27 cellular contexts compared by ENCODE assay signal in genomic region chrX:81857192-81857591, GRCh38.
"Had no signal": no experiment of that assay in that cellular context is flagged by ENCODE, and none has a peak within 500 bp of the region (broad histone marks: within the 10 kb centered on the region; RNA-seq: fewer than 3 reads in every experiment).

No MANE protein-coding gene starts in this region.

- DNase-seq: activated CD4-positive, alpha-beta memory T cell treated with anti-CD3 and anti-CD28 coated beads for 36 hours; activated CD4-positive, alpha-beta T cell treated with anti-CD3 and anti-CD28 coated beads for 36 hours; activated CD4-positive, alpha-beta T cell treated with anti-CD3 and anti-CD28 coated beads, Interleukin-2, amount 10 ng/mL, durations not matched to agents 24 days and 14 days; activated CD4-positive, CD25-positive, alpha-beta regulatory T cell; activated CD4-positive, CD25-positive, alpha-beta regulatory T cell treated with anti-CD3 and anti-CD28 coated beads, Interleukin-2, amount 50 U/mL, for 72 hours; activated CD8-positive, alpha-beta memory T cell treated with anti-CD3 and anti-CD28 coated beads, Interleukin-2, amount 10 ng/mL, durations not matched to agents 7 days and 5 days; activated CD8-positive, alpha-beta memory T cell treated with anti-CD3 and anti-CD28 coated beads, Interleukin-2, amount 50 U/mL, for 4 hours; activated CD8-positive, alpha-beta T cell treated with anti-CD3 and anti-CD28 coated beads, Interleukin-2, amount 10 ng/mL, durations not matched to agents 7 days and 5 days; activated effector memory CD4-positive, alpha-beta T cell treated with anti-CD3 and anti-CD28 coated beads, Interleukin-2, amount 50 U/mL, for 16 hours; activated naive CD4-positive, alpha-beta T cell treated with anti-CD3 and anti-CD28 coated beads for 36 hours; activated naive CD8-positive, alpha-beta T cell treated with anti-CD3 and anti-CD28 coated beads for 36 hours; activated T-cell treated with anti-CD3 and anti-CD28 coated beads, Interleukin-2, amount 50 U/mL, for 1 hour; activated T-cell treated with anti-CD3 and anti-CD28 coated beads, Interleukin-2, amount 50 U/mL, for 48 hours; brain microvascular endothelial cell; cortex of kidney; dermis blood vessel endothelial cell; effector CD4-positive, alpha-beta T cell; effector memory CD8-positive, alpha-beta T cell; erythroblast; foreskin keratinocyte; gastrocnemius medialis; glutamatergic neuron; heart left ventricle; T-helper 2 cell had no signal

- H3K4me1 ChIP-seq: ascending aorta, esophagus muscularis mucosa, foreskin keratinocyte, gastrocnemius medialis, heart left ventricle had no signal

- ATAC-seq: activated CD4-positive, alpha-beta T cell treated with anti-CD3 and anti-CD28 coated beads for 36 hours; activated CD8-positive, alpha-beta memory T cell treated with anti-CD3 and anti-CD28 coated beads, Interleukin-2, amount 10 ng/mL, durations not matched to agents 7 days and 5 days; activated CD8-positive, alpha-beta T cell treated with anti-CD3 and anti-CD28 coated beads, Interleukin-2, amount 10 ng/mL, durations not matched to agents 7 days and 5 days; effector memory CD8-positive, alpha-beta T cell; foreskin keratinocyte; gastrocnemius medialis; heart left ventricle had no signal

- H3K27me3 ChIP-seq: ascending aorta, brain microvascular endothelial cell, esophagus muscularis mucosa, foreskin keratinocyte, heart left ventricle had no signal

- H3K27ac ChIP-seq: ascending aorta, brain microvascular endothelial cell, esophagus muscularis mucosa, foreskin keratinocyte, gastrocnemius medialis, heart left ventricle had no signal

- H3K36me3 ChIP-seq: ascending aorta, brain microvascular endothelial cell, esophagus muscularis mucosa, gastrocnemius medialis, heart left ventricle had no signal

- H3K9me3 ChIP-seq: gastrocnemius medialis had no signal

- FAIRE-seq: bronchial epithelial cell had no signal

- H3K4me3 ChIP-seq: ascending aorta, esophagus muscularis mucosa, gastrocnemius medialis, heart left ventricle had no signal
